ENCODE assay signal across 10 cellular contexts in the genomic region with DNA sequence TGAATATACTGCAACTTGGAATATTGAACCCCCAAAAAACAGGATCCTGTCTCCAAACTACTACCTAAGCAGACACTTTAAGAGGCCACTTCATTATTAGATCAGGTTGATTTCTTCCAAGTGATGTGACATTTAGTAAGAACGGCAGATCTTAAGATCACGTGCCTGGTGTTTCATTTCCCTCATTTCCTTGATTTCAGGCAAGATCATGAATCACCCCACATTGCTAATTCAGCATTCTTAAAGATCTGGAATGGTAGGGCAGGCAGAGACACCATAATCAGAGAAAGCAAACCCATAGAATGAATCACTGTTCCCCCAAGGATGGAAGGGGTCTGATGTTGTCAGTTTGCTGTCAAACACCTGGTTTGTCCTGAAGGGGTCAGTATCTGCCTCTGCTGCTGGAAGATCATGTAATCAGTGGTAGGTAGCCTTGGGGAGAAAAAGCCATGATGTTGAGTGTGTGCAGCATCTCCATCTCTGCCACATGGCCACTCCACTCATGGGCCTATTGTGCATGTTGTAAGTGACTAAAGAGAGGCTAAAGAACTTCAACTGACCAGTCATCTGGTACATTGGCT.
DNase-seq lines count a peak whose midpoint lies in the region; ATAC-seq and TF ChIP-seq lines count a peak whose summit lies in the region.
"Had no signal": no experiment of that assay in that cellular context is flagged by ENCODE, and none has a peak within 500 bp of the region (broad histone marks: within the 10 kb centered on the region; RNA-seq: fewer than 3 reads in every experiment).

No MANE protein-coding gene starts in this region.

- H3K27ac Mint-ChIP-seq in T-helper 1 cell treated with Interleukin-12 subunit alpha and Interleukin-12 subunit beta and Interleukin-4 antibody, amounts not matched to agents 30 μg/mL and 1 μg/mL, for 36 hours: peak overlapping the region; percentile 100
- no peak overlapping the region for H3K27ac Mint-ChIP-seq in osteocyte (ENCODE audit: unreplicated experiment)

- POLR2A ChIA-PET in A673 (lab: Charles Lee; ENCODE audit: low non-redundant PET): no interaction called here

- no peak overlapping the region for H3K9ac ChIP-seq in fibroblast of lung (ENCODE audit: insufficient read depth, low read length)

- peaks cover 33% of the 10 kb centered on the region for H3K36me3 Mint-ChIP-seq in T-helper 1 cell treated with Interleukin-12 subunit alpha and Interleukin-12 subunit beta and Interleukin-4 antibody, amounts not matched to agents 30 μg/mL and 1 μg/mL, for 36 hours (ENCODE audit: low read depth)
- H3K36me3 Mint-ChIP-seq in osteocyte (ENCODE audit: unreplicated experiment): no peaks in the 10 kb centered on the region

- DNase-seq in A673 (ENCODE audit: low spot score) (peak; percentile 25), GM12864 (ENCODE audit: low read depth) (no peak), fibroblast of lung (ENCODE audit: low read depth in 2 of 2) (peak in 1 of 2 donors; percentile 17), SW480 (ENCODE audit: low spot score) (no peak), COR-L47 (lab: John Stamatoyannopoulos, UW) (no peak), osteocyte (ENCODE audit: extremely low spot score, unreplicated experiment) (no peak)
- DNase-seq: activated CD4-positive, alpha-beta T cell treated with anti-CD3 and anti-CD28 coated beads, Interleukin-2, amount 50 U/mL, for 1 hour; DMS79 had no signal

- H2AFZ ChIP-seq in fibroblast of lung (ENCODE audit: low read length): no peak overlapping the region

- H3K36me3 ChIP-seq in A673 (ENCODE audit: insufficient read depth, low read length, poor library complexity, severe bottlenecking): no peaks in the 10 kb centered on the region
- H3K36me3 ChIP-seq in fibroblast of lung (ENCODE audit: control insufficient read depth, insufficient read depth, low read length): no peaks in the 10 kb centered on the region

- H3K4me3 ChIP-seq in A673 (ENCODE audit: low read depth, low read length, poor library complexity, severe bottlenecking) (no peak overlapping the region), GM12864 (ENCODE audit: low read depth, low read length) (no peak overlapping the region), fibroblast of lung (replicated peaks in 1 of 4; ENCODE audit: control extremely low read depth in 1 of 4, insufficient read depth in 1 of 4, low read depth in 3 of 4, low read length in 4 of 4) (no peak overlapping the region)

- H3K27me3 ChIP-seq in A673 (replicated peaks; ENCODE audit: insufficient read depth, low read depth, low read length, poor library complexity) (no peaks in the 10 kb centered on the region), fibroblast of lung (ENCODE audit: control insufficient read depth, insufficient read depth, low read length) (no peaks in the 10 kb centered on the region)

- no peak overlapping the region for H3K4me3 Mint-ChIP-seq in T-helper 1 cell treated with Interleukin-12 subunit alpha and Interleukin-12 subunit beta and Interleukin-4 antibody, amounts not matched to agents 30 μg/mL and 1 μg/mL, for 36 hours
- H3K4me3 Mint-ChIP-seq in osteocyte (ENCODE audit: unreplicated experiment): no peak overlapping the region

- no peaks in the 10 kb centered on the region for H3K27me3 Mint-ChIP-seq in T-helper 1 cell treated with Interleukin-12 subunit alpha and Interleukin-12 subunit beta and Interleukin-4 antibody, amounts not matched to agents 30 μg/mL and 1 μg/mL, for 36 hours (ENCODE audit: low read depth)
- peaks cover 17% of the 10 kb centered on the region for H3K27me3 Mint-ChIP-seq in osteocyte (ENCODE audit: unreplicated experiment)

- H3K4me2 ChIP-seq in fibroblast of lung (ENCODE audit: extremely low read depth, insufficient read depth, low read length): no peak overlapping the region

- no peaks in the 10 kb centered on the region for H4K20me1 ChIP-seq in fibroblast of lung (ENCODE audit: control insufficient read depth, extremely low read depth, insufficient read depth, low read length)

- peak; percentile 44; the same call in 1 of the 2 replicates for TF ChIP-seq CTCF in A673 (conservative IDR thresholded peaks at IDR 0.05; ENCODE audit: low read depth, low read length)
- peak; percentile 40 for TF ChIP-seq CTCF in GM12864 (IDR thresholded peaks at IDR 0.05; ENCODE audit: low read depth, low read length, missing control alignments)
- TF ChIP-seq CTCF in fibroblast of lung (conservative IDR thresholded peaks at IDR 0.05 in 1 of 2, IDR thresholded peaks at IDR 0.05 in 1 of 2; ENCODE audit: low read depth in 1 of 2, low read length in 2 of 2): peak; percentile 4 to 22
- TF ChIP-seq CTCF in osteocyte (IDR thresholded peaks at IDR 0.05): no peak

- H3K4me1 Mint-ChIP-seq in T-helper 1 cell treated with Interleukin-12 subunit alpha and Interleukin-12 subunit beta and Interleukin-4 antibody, amounts not matched to agents 30 μg/mL and 1 μg/mL, for 36 hours (ENCODE audit: low read depth): peaks cover 40% of the 10 kb centered on the region
- no peaks in the 10 kb centered on the region for H3K4me1 Mint-ChIP-seq in osteocyte (ENCODE audit: unreplicated experiment)

- intact Hi-C loops in A673 (cut with micrococcal nuclease; ENCODE audit: unreplicated experiment): no loop called here

- CTCF ChIA-PET in A673 (lab: Charles Lee): no interaction called here

- ATAC-seq in HG03378 (IDR thresholded peaks at IDR 0.05; ENCODE audit: unreplicated experiment): no peak

- H3K9me3 ChIP-seq in A673 (ENCODE audit: low read depth, low read length, poor library complexity, severe bottlenecking) (no peaks in the 10 kb centered on the region), fibroblast of lung (ENCODE audit: control insufficient read depth, insufficient read depth, low read depth, low read length) (no peaks in the 10 kb centered on the region)

- peaks cover 9% of the 10 kb centered on the region for H3K4me1 ChIP-seq in A673 (ENCODE audit: insufficient read depth, low read length, poor library complexity, severe bottlenecking)
- no peaks in the 10 kb centered on the region for H3K4me1 ChIP-seq in fibroblast of lung (ENCODE audit: control insufficient read depth, extremely low read depth, insufficient read depth, low read length)

- H3K79me2 ChIP-seq in fibroblast of lung (ENCODE audit: control insufficient read depth, insufficient read depth, low read length): no peaks in the 10 kb centered on the region

- BruUV-seq in A673 (replicated peaks; lab: Mats Ljungman, UMichigan): no TSS peak

- H3K27ac ChIP-seq in A673 (ENCODE audit: low read depth, low read length, poor library complexity, severe bottlenecking): no peak overlapping the region
- H3K27ac ChIP-seq in fibroblast of lung (ENCODE audit: insufficient read depth, low read length): no peak overlapping the region

- peaks cover 26% of the 10 kb centered on the region for H3K9me3 Mint-ChIP-seq in T-helper 1 cell treated with Interleukin-12 subunit alpha and Interleukin-12 subunit beta and Interleukin-4 antibody, amounts not matched to agents 30 μg/mL and 1 μg/mL, for 36 hours
- no peaks in the 10 kb centered on the region for H3K9me3 Mint-ChIP-seq in osteocyte (ENCODE audit: unreplicated experiment)
